ENCODE assay signal across 8 cellular contexts in the genomic region with DNA sequence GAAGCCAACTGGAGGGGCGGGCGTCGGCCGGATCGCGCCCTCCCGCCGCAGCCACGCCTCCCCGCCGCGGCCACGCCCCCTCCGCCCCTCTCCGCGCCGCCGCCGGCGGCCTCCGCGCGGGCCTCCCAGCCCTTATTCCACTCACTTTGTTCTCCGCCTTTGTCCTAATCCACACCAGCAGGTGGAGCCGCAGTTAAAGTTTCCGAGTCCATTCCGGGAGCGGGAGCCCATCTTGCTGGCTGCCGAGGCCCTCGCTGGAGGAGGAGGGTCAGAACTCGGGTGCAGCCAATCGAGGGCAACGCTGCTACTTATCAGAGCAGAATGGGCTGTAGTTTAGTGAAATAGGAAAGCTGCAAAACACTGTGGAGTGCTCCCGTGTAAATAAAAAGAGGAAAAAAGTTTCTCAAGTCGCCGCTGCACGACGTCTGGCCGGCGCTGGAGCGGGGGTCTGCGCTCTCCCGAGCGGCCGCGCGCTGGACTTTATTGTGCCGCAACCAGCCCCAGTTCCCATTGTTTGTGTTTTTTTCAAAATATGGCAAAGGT. TPM values are rescaled to one million over a fixed set of nuclear protein-coding genes. Genes with fewer than 3 reads are reported as not detected.
DNase-seq lines count a peak whose midpoint lies in the region; ATAC-seq and TF ChIP-seq lines count a peak whose summit lies in the region.

ASF1A (plus strand) TSS at position 271 of the 543 bp plus-strand sequence; CDS start at position 533, 262 bp downstream.

- H3K36me3 Mint-ChIP-seq in activated naive CD8-positive, alpha-beta T cell, result peaks cover 9% of the 10 kb centered on the region

- peak within 1 kb of the TSS; percentile 97 for H3K27ac Mint-ChIP-seq in activated naive CD8-positive, alpha-beta T cell

- H3K9me3 ChIP-seq in osteoblast (ENCODE audit: low read depth, low read length) (no peaks in the 10 kb centered on the region), thyroid gland (no peaks in the 10 kb centered on the region)

- DNase-seq in GM12865 (ENCODE audit: low read depth) (peak; percentile 98), NCI-H1105 (lab: John Stamatoyannopoulos, UW) (peak; percentile 98), SKM-1 treated with dmso at 0.1 percent for 144 hours (lab: John Stamatoyannopoulos, UW; ENCODE audit: unreplicated experiment) (peak; percentile 97), glomerular visceral epithelial cell (ENCODE audit: extremely low spot score) (peak; percentile 99), osteoblast (ENCODE audit: insufficient read length, low spot score, missing footprints) (peak; percentile 98), thyroid gland (peak; percentile 98 to 99)

- peak within 1 kb of the TSS; percentile 92 for H3K4me2 ChIP-seq in osteoblast (ENCODE audit: insufficient read depth, low read length)

- peak within 1 kb of the TSS; percentile 95 for H3K4me3 ChIP-seq in GM12865 (ENCODE audit: low read depth, low read length)
- H3K4me3 ChIP-seq in osteoblast (ENCODE audit: insufficient read depth, low read length), result peak within 1 kb of the TSS; percentile 87
- peak within 1 kb of the TSS; percentile 82 to 97 (median 90) for H3K4me3 ChIP-seq in thyroid gland (replicated peaks in 1 of 3)

- H3K9me3 Mint-ChIP-seq in activated naive CD8-positive, alpha-beta T cell (ENCODE audit: low read depth), result no peaks in the 10 kb centered on the region

- no peaks in the 10 kb centered on the region for H4K20me1 ChIP-seq in osteoblast (ENCODE audit: insufficient read depth, low read length)

- H3K36me3 ChIP-seq in osteoblast (ENCODE audit: insufficient read depth, low read length), result peaks cover 3% of the 10 kb centered on the region
- H3K36me3 ChIP-seq in thyroid gland, result no peaks in the 10 kb centered on the region

- H2AFZ ChIP-seq in osteoblast (ENCODE audit: low read length), result peak within 1 kb of the TSS; percentile 86

- H3K27ac ChIP-seq in osteoblast (ENCODE audit: low read depth, low read length) (peak within 1 kb of the TSS; percentile 90), thyroid gland (peak within 1 kb of the TSS; percentile 94 to 98 (median 97))

- no peaks in the 10 kb centered on the region for H3K27me3 Mint-ChIP-seq in activated naive CD8-positive, alpha-beta T cell

- TF ChIP-seq POLR2A in thyroid gland (IDR thresholded peaks at IDR 0.05), result peak in 1 of 2 donors; percentile 91

- peaks cover 76% of the 10 kb centered on the region for H3K79me2 ChIP-seq in osteoblast (ENCODE audit: insufficient read depth, low read length)

- intact Hi-C loops in thyroid gland (cut with DNase I), result loop anchor here (10.0 kb wide), 1 partner anchor 181 kb away; the partner anchor contains the start of gene FAM184A

- peaks cover 66% of the 10 kb centered on the region for H3K4me1 Mint-ChIP-seq in activated naive CD8-positive, alpha-beta T cell (ENCODE audit: low read depth)

- peak; percentile 46 for TF ChIP-seq CTCF in GM12865 (IDR thresholded peaks at IDR 0.05; ENCODE audit: insufficient read depth, low read depth, low read length, missing control alignments)
- peak; percentile 60 for TF ChIP-seq CTCF in osteoblast (IDR thresholded peaks at IDR 0.05; ENCODE audit: extremely low read depth, low read depth, low read length)
- TF ChIP-seq CTCF in thyroid gland (IDR thresholded peaks at IDR 0.05), result peak in 4 of 6 experiments; percentile 51 to 82 (median 60)

- H3K4me1 ChIP-seq in osteoblast (ENCODE audit: insufficient read depth, low read length) (peaks cover 31% of the 10 kb centered on the region), thyroid gland (peaks cover 0 to 30% of the 10 kb centered on the region in 2 donors)

- whole genome bisulfite sequencing in thyroid gland, 2 donors, result 1% methylated on average over 48 of the region's 48 CpGs

- peak; percentile 68 for ATAC-seq in HG02642 (IDR thresholded peaks at IDR 0.05; ENCODE audit: poor library complexity, unreplicated experiment)

- H3K4me3 Mint-ChIP-seq in activated naive CD8-positive, alpha-beta T cell, result peak within 1 kb of the TSS; percentile 97

- H3K27me3 ChIP-seq in osteoblast (ENCODE audit: insufficient read depth, low read length) (no peaks in the 10 kb centered on the region), thyroid gland (no peaks in the 10 kb centered on the region)

RNA-seq across cellular contexts. Expression of gene ASF1A, which starts in this region (rescaled TPM):
- total RNA-seq in osteoblast, result 15.2 and 16.2 TPM in 2 replicates
- 10 to 100 TPM; 22.2 to 25.9 (median 23.7) TPM for total RNA-seq in thyroid gland

Comparison
In these comparisons a context has a peak if more than half of its experiments do, and no peak if none do; other contexts are left out.
1. Peak in every context shown above with its lines: DNase-seq, ATAC-seq, H3K4me3 ChIP-seq and H3K27ac ChIP-seq.